Comparison of ENCODE assay signal across 21 cellular contexts in genomic region chr9:86052556-86053468, GRCh38. TPM values are rescaled to one million over a fixed set of nuclear protein-coding genes. Genes with fewer than 3 reads are reported as not detected.
DNase-seq lines count a peak whose midpoint lies in the region; ATAC-seq, FAIRE-seq and TF ChIP-seq lines count a peak whose summit lies in the region.
"Had no signal": no experiment of that assay in that cellular context is flagged by ENCODE, and none has a peak within 500 bp of the region (broad histone marks: within the 10 kb centered on the region; RNA-seq: fewer than 3 reads in every experiment).

No MANE protein-coding gene starts in this region.

- no peak for DNase-seq in activated naive CD8-positive, alpha-beta T cell treated with anti-CD3 and anti-CD28 coated beads, Interleukin-2, amount 50 U/mL, for 24 hours
- DNase-seq in activated naive CD8-positive, alpha-beta T cell treated with anti-CD3 and anti-CD28 coated beads for 36 hours, result no peak
- DNase-seq in K562 (ENCODE audit: extremely low read depth in 1 of 4, low spot score in 3 of 4) (no peak), mucosa of descending colon (no peak), aorta (no peak), NCI-H2171 treated with DMSO at 0.1 percent for 48 hours (lab: John Stamatoyannopoulos, UW) (no peak)
- DNase-seq: activated CD4-positive, alpha-beta T cell treated with anti-CD3 and anti-CD28 coated beads for 36 hours; activated T-cell treated with anti-CD3 and anti-CD28 coated beads, Interleukin-2, amount 50 U/mL, for 4 hours; AML-193; body of pancreas; CD4-positive, alpha-beta memory T cell; NCI-H1694; NCI-H510A; SK-N-SH; stimulated activated CD4-positive, alpha-beta T cell treated with anti-CD3 and anti-CD28 coated beads, Interleukin-2, amount 100 ng/mL, for 48 hours had no signal

- no peak for TF ChIP-seq RAD21 in K562 (CRISPR knock-in tag; conservative IDR thresholded peaks at IDR 0.05 in 1 of 2, IDR thresholded peaks at IDR 0.05 in 1 of 2)

- CTCF ChIA-PET in K562 (lab: Yijun Ruan, JAX; ENCODE audit: low intra/inter-chr PET ratio), result no interaction called here

- TF ChIP-seq CTCF in K562 (IDR thresholded peaks at IDR 0.05 in 2 of 3, conservative IDR thresholded peaks at IDR 0.05 in 1 of 3; ENCODE audit: insufficient read depth in 2 of 3, low read depth in 1 of 3, low read length in 3 of 3) (no peak), mucosa of descending colon (IDR thresholded peaks at IDR 0.05) (no peak)

- no peaks in the 10 kb centered on the region for H3K9me3 Mint-ChIP-seq in activated naive CD8-positive, alpha-beta T cell treated with anti-CD3 and anti-CD28 coated beads, Interleukin-2, amount 50 U/mL, for 24 hours
- no peaks in the 10 kb centered on the region for H3K9me3 Mint-ChIP-seq in activated naive CD8-positive, alpha-beta T cell treated with anti-CD3 and anti-CD28 coated beads for 36 hours
- H3K9me3 Mint-ChIP-seq: activated T-cell treated with anti-CD3 and anti-CD28 coated beads, Interleukin-2, amount 50 U/mL, for 4 hours had no signal

- H3K36me3 ChIP-seq in K562 (ENCODE audit: control insufficient read depth, insufficient read depth, low read length), result no peaks in the 10 kb centered on the region
- H3K36me3 ChIP-seq in mucosa of descending colon (ENCODE audit: low read depth), result no peaks in the 10 kb centered on the region
- H3K36me3 ChIP-seq in aorta (ENCODE audit: control insufficient read depth in 1 of 2, insufficient read depth in 2 of 2, low read length in 1 of 2), result no peaks in the 10 kb centered on the region
- H3K36me3 ChIP-seq: right lobe of liver, suprapubic skin had no signal

- H4K20me1 ChIP-seq in K562 (replicated peaks; ENCODE audit: control insufficient read depth, insufficient read depth, low read length), result no peaks in the 10 kb centered on the region

- H3K27ac ChIP-seq in K562 (ENCODE audit: extremely low read depth, low read depth, low read length) (no peak overlapping the region), aorta (ENCODE audit: low read depth in 1 of 2, low read length in 2 of 2) (no peak overlapping the region)
- H3K27ac ChIP-seq: body of pancreas, right lobe of liver, suprapubic skin had no signal

- no peak for TF ChIP-seq EP300 in K562 (IDR thresholded peaks at IDR 0.05; ENCODE audit: low read length)

- H3K9me3 ChIP-seq in K562 (replicated peaks; ENCODE audit: control insufficient read depth, insufficient read depth, low read depth, low read length) (no peaks in the 10 kb centered on the region), mucosa of descending colon (no peaks in the 10 kb centered on the region), aorta (ENCODE audit: control insufficient read depth, low read length) (no peaks in the 10 kb centered on the region)
- H3K9me3 ChIP-seq: body of pancreas, right lobe of liver, SK-N-SH, suprapubic skin had no signal

- H3K4me2 ChIP-seq in K562 (ENCODE audit: insufficient read depth, low read length), result no peak overlapping the region
- H3K4me2 ChIP-seq: SK-N-SH had no signal

- H3K27me3 Mint-ChIP-seq in activated naive CD8-positive, alpha-beta T cell treated with anti-CD3 and anti-CD28 coated beads, Interleukin-2, amount 50 U/mL, for 24 hours, result peaks cover 3% of the 10 kb centered on the region
- no peaks in the 10 kb centered on the region for H3K27me3 Mint-ChIP-seq in activated naive CD8-positive, alpha-beta T cell treated with anti-CD3 and anti-CD28 coated beads for 36 hours

- no peak overlapping the region; a peak in 1 of 4 replicates for H3K9ac ChIP-seq in K562 (ENCODE audit: insufficient read depth in 1 of 2, low read depth in 2 of 2, low read length in 2 of 2)
- H3K9ac ChIP-seq: SK-N-SH had no signal

- POLR2A ChIA-PET in K562 (lab: Yijun Ruan, JAX), result no interaction called here

- TF ChIP-seq POLR2A in K562 (conservative IDR thresholded peaks at IDR 0.05), result no peak

- H3K27me3 ChIP-seq in K562 (ENCODE audit: control insufficient read depth in 2 of 2, insufficient read depth in 2 of 2, low read length in 2 of 2), result peaks cover 0 to 34% of the 10 kb centered on the region in 2 experiments; a peak in 3 of 5 replicates
- no peaks in the 10 kb centered on the region for H3K27me3 ChIP-seq in aorta (ENCODE audit: control insufficient read depth in 1 of 2, insufficient read depth in 2 of 2, low read length in 1 of 2)
- H3K27me3 ChIP-seq: body of pancreas, right lobe of liver, suprapubic skin had no signal

- in situ Hi-C loops in K562 (cut with MboI), result no loop called here

- H3K4me3 Mint-ChIP-seq in activated naive CD8-positive, alpha-beta T cell treated with anti-CD3 and anti-CD28 coated beads, Interleukin-2, amount 50 U/mL, for 24 hours, result no peak overlapping the region
- H3K4me3 Mint-ChIP-seq in activated naive CD8-positive, alpha-beta T cell treated with anti-CD3 and anti-CD28 coated beads for 36 hours, result no peak overlapping the region
- H3K4me3 Mint-ChIP-seq: activated CD4-positive, alpha-beta T cell treated with anti-CD3 and anti-CD28 coated beads for 36 hours; activated T-cell treated with anti-CD3 and anti-CD28 coated beads, Interleukin-2, amount 50 U/mL, for 4 hours; CD4-positive, alpha-beta memory T cell had no signal

- peak; percentile 33 for ATAC-seq in activated naive CD8-positive, alpha-beta T cell treated with anti-CD3 and anti-CD28 coated beads, Interleukin-2, amount 50 U/mL, for 24 hours
- peak; percentile 55 for ATAC-seq in K562
- peak; percentile 18 for ATAC-seq in mucosa of descending colon
- ATAC-seq in aorta (ENCODE audit: low FRiP score), result peak; percentile 46
- ATAC-seq in HG03135 (IDR thresholded peaks at IDR 0.05; ENCODE audit: unreplicated experiment), result no peak
- ATAC-seq in HG03097 (IDR thresholded peaks at IDR 0.05; ENCODE audit: low FRiP score, unreplicated experiment), result no peak
- ATAC-seq: activated CD4-positive, alpha-beta T cell treated with anti-CD3 and anti-CD28 coated beads for 36 hours; activated T-cell treated with anti-CD3 and anti-CD28 coated beads, Interleukin-2, amount 50 U/mL, for 4 hours; body of pancreas had no signal

- H3K27ac Mint-ChIP-seq in activated naive CD8-positive, alpha-beta T cell treated with anti-CD3 and anti-CD28 coated beads, Interleukin-2, amount 50 U/mL, for 24 hours, result peak overlapping the region; percentile 15
- H3K27ac Mint-ChIP-seq in activated naive CD8-positive, alpha-beta T cell treated with anti-CD3 and anti-CD28 coated beads for 36 hours, result no peak overlapping the region
- H3K27ac Mint-ChIP-seq: activated CD4-positive, alpha-beta T cell treated with anti-CD3 and anti-CD28 coated beads for 36 hours; CD4-positive, alpha-beta memory T cell had no signal

- no peaks in the 10 kb centered on the region for H3K4me1 Mint-ChIP-seq in activated naive CD8-positive, alpha-beta T cell treated with anti-CD3 and anti-CD28 coated beads, Interleukin-2, amount 50 U/mL, for 24 hours
- H3K4me1 Mint-ChIP-seq in activated naive CD8-positive, alpha-beta T cell treated with anti-CD3 and anti-CD28 coated beads for 36 hours, result peaks cover 3% of the 10 kb centered on the region
- H3K4me1 Mint-ChIP-seq: activated CD4-positive, alpha-beta T cell treated with anti-CD3 and anti-CD28 coated beads for 36 hours; CD4-positive, alpha-beta memory T cell had no signal

- H3K4me3 ChIP-seq in K562 (no peak overlapping the region), mucosa of descending colon (no peak overlapping the region), aorta (ENCODE audit: low read length in 2 of 2) (no peak overlapping the region)
- H3K4me3 ChIP-seq: body of pancreas, right lobe of liver, suprapubic skin had no signal

- BruUV-seq in K562 (replicated peaks; lab: Mats Ljungman, UMichigan), result no TSS peak

- no peaks in the 10 kb centered on the region for H3K36me3 Mint-ChIP-seq in activated naive CD8-positive, alpha-beta T cell treated with anti-CD3 and anti-CD28 coated beads, Interleukin-2, amount 50 U/mL, for 24 hours (ENCODE audit: low read depth)
- H3K36me3 Mint-ChIP-seq in activated naive CD8-positive, alpha-beta T cell treated with anti-CD3 and anti-CD28 coated beads for 36 hours, result no peaks in the 10 kb centered on the region
- H3K36me3 Mint-ChIP-seq: CD4-positive, alpha-beta memory T cell had no signal

- H2AFZ ChIP-seq in K562 (ENCODE audit: low read depth, low read length), result no peak overlapping the region

- intact Hi-C loops in K562 (cut with micrococcal nuclease) (no loop called here), mucosa of descending colon (cut with DNase I, micrococcal nuclease) (no loop called here), aorta (cut with DNase I) (no loop called here)

- no peaks in the 10 kb centered on the region for H3K4me1 ChIP-seq in K562 (replicated peaks in 1 of 2; ENCODE audit: control insufficient read depth in 2 of 2, insufficient read depth in 2 of 2, low read length in 2 of 2)
- no peaks in the 10 kb centered on the region for H3K4me1 ChIP-seq in mucosa of descending colon (ENCODE audit: low read depth)
- no peaks in the 10 kb centered on the region for H3K4me1 ChIP-seq in aorta (ENCODE audit: control insufficient read depth in 1 of 2, insufficient read depth in 2 of 2, low read length in 2 of 2)
- H3K4me1 ChIP-seq: body of pancreas, right lobe of liver, suprapubic skin had no signal

- FAIRE-seq in K562 (lab: Jason Lieb, UNC), result no peak
- FAIRE-seq: A204.1, islet of Langerhans had no signal

- WGBS in K562 (ENCODE audit: insufficient coverage, low coverage, missing lambda C conversion rate), result 13% methylated on average over 10 of the region's 21 CpGs
- WGBS in aorta, 2 donors, result 87 to 91% methylated on average over 21 of the region's 21 CpGs

- H3K9me1 ChIP-seq in K562 (ENCODE audit: control insufficient read depth, insufficient read depth, low read length), result no peaks in the 10 kb centered on the region

- H3K79me2 ChIP-seq in K562 (ENCODE audit: control insufficient read depth, insufficient read depth, low read length), result no peaks in the 10 kb centered on the region

RNA-seq across cellular contexts. Expression of gene GOLM1, which starts 46.5 kb away (rescaled TPM):
- 1 to 10 TPM; 5.3 to 6.4 TPM for total RNA-seq in activated naive CD8-positive, alpha-beta T cell treated with anti-CD3 and anti-CD28 coated beads for 36 hours
- total RNA-seq in K562 (2011; cell fraction: chromatin; rRNA removed; ENCODE audit: low replicate concordance), result 0.60 TPM in 1 of 2 replicates, not detected in the other
- total RNA-seq in K562 (2011; cell fraction: nucleolus; rRNA removed), result not detected in 2 replicates
- total RNA-seq in K562 (2011; cell fraction: nucleoplasm; rRNA removed), result 0.46 TPM in 1 of 2 replicates, not detected in the other
- total RNA-seq in K562 (2014; rRNA removed) (not detected in 2 replicates), K562 (2014; rRNA removed; fragmentation: Illumina TruSeq; extraction: Trizol) (not detected in 2 replicates), K562 (2015; rRNA removed; fragmentation: Illumina TruSeq; extraction: Trizol) (not detected in 2 replicates), K562 (2021) (0.36 and 0.40 TPM in 2 replicates), mucosa of descending colon (100 to 1,000 TPM; 172 to 414 (median 333) TPM), aorta (10 to 100 TPM; 14.4 to 29.4 TPM)
- polyA plus RNA-seq in K562 (2011; rRNA removed) (0.04 and 0.11 TPM in 2 replicates), K562 (2014; fragmentation: Illumina TruSeq; extraction: Trizol) (0.06 and 0.09 TPM in 2 replicates), K562 (2014; fragmentation: Nextera tagmentation; extraction: Ambion mirVana) (under 1 TPM; 0.73 to 0.96 TPM), K562 (2014; rRNA removed) (not detected in 2 replicates), aorta (1 to 10 TPM; 4.6 to 5.5 TPM)
- polyA plus RNA-seq in K562 (2011; cell fraction: cytosol; rRNA removed), result 0.01 and 0.07 TPM in 2 replicates
- polyA plus RNA-seq in K562 (2011; cell fraction: nucleus; rRNA removed), result 0.03 and 0.11 TPM in 2 replicates
- polyA plus RNA-seq in K562 (2012), result 2.3 and 3.0 TPM in 2 replicates
- 0.06 and 0.11 TPM in 2 replicates for polyA minus RNA-seq in K562 (2011; rRNA and poly(A)+ RNA removed)
- 2.7 TPM in 1 of 2 replicates, not detected in the other for polyA minus RNA-seq in K562 (2011; cell fraction: cytosol; rRNA and poly(A)+ RNA removed)
- polyA minus RNA-seq in K562 (2011; cell fraction: nucleus; rRNA and poly(A)+ RNA removed), result 0.11 and 0.13 TPM in 2 replicates
- total RNA-seq: CD4-positive, alpha-beta memory T cell had no signal

Comparison
In these comparisons a context has a peak if more than half of its experiments do, and no peak if none do; other contexts are left out.
1. ATAC-seq: peak in activated naive CD8-positive, alpha-beta T cell treated with anti-CD3 and anti-CD28 coated beads, Interleukin-2, amount 50 U/mL, for 24 hours (single experiment), K562 (single experiment), mucosa of descending colon (single experiment) and aorta (single experiment); none in HG03135 (single experiment) and HG03097 (single experiment).
2. RNA of gene GOLM1, which starts 46.5 kb away (total RNA-seq): 172 to 414 TPM in mucosa of descending colon; 14.4 to 29.4 TPM in aorta, 5.3 to 6.4 TPM in activated naive CD8-positive, alpha-beta T cell treated with anti-CD3 and anti-CD28 coated beads for 36 hours and 0.36 to 0.60 TPM in K562; every median in the first group is over 4 times any median in the second.